Comparison of ENCODE assay signal across 10 cellular contexts in genomic region chr19:45766919-45767346, GRCh38. TPM values are rescaled to one million over a fixed set of nuclear protein-coding genes. Genes with fewer than 3 reads are reported as not detected.
DNase-seq lines count a peak whose midpoint lies in the region; ATAC-seq, FAIRE-seq and TF ChIP-seq lines count a peak whose summit lies in the region.
"Had no signal": no experiment of that assay in that cellular context is flagged by ENCODE, and none has a peak within 500 bp of the region (broad histone marks: within the 10 kb centered on the region; RNA-seq: fewer than 3 reads in every experiment).

No MANE protein-coding gene starts in this region.

- no peaks in the 10 kb centered on the region for H3K27me3 ChIP-seq in adrenal gland
- H3K27me3 ChIP-seq in gastrocnemius medialis: no peaks in the 10 kb centered on the region

- peak overlapping the region; percentile 80 for H3K9ac ChIP-seq in ES-I3 (ENCODE audit: low read depth, low read length)

- ATAC-seq in gastrocnemius medialis: no peak
- ATAC-seq in HG03571 (IDR thresholded peaks at IDR 0.05; ENCODE audit: unreplicated experiment): no peak
- ATAC-seq in GM18505 (IDR thresholded peaks at IDR 0.05; ENCODE audit: unreplicated experiment): no peak

- H3K4me3 ChIP-seq in adrenal gland (peak overlapping the region in 2 of 4 donors; percentile 76 to 86), gastrocnemius medialis (peak overlapping the region; percentile 74 to 90 (median 82))

- H3K36me3 ChIP-seq in ES-I3 (ENCODE audit: insufficient read depth, low read length): no peaks in the 10 kb centered on the region
- peaks cover 0 to 8% of the 10 kb centered on the region in 2 donors for H3K36me3 ChIP-seq in adrenal gland (replicated peaks in 1 of 2)
- no peaks in the 10 kb centered on the region for H3K36me3 ChIP-seq in gastrocnemius medialis

- H3K9me3 ChIP-seq in ES-I3 (ENCODE audit: control insufficient read depth, insufficient read depth, low read length) (no peaks in the 10 kb centered on the region), adrenal gland (replicated peaks in 1 of 3) (no peaks in the 10 kb centered on the region), gastrocnemius medialis (no peaks in the 10 kb centered on the region)

- TF ChIP-seq CTCF in adrenal gland (IDR thresholded peaks at IDR 0.05) (no peak), gastrocnemius medialis (IDR thresholded peaks at IDR 0.05 in 4 of 5, conservative IDR thresholded peaks at IDR 0.05 in 1 of 5) (no peak)

- intact Hi-C loops in adrenal gland (cut with DNase I) (loop anchor here in 1 of 2 donors (5.0 kb wide), 1 partner anchor 55 kb away; no protein-coding TSS in a partner anchor), gastrocnemius medialis (cut with DNase I; ENCODE audit: low total_unique reads) (loop anchor here (5.0 kb wide), 3 partner anchors 35 to 1020 kb away; partner anchors contain the start of genes BCL3, FBXO46, IRF2BP1 and MEIOSIN)

- DNase-seq in adrenal gland: peak in 6 of 7 donors; percentile 52 to 74 (median 58)
- DNase-seq in hepatic stellate cell (ENCODE audit: low spot score): peak; percentile 62
- DNase-seq in gastrocnemius medialis: no peak
- DNase-seq in NCI-H2227 (lab: John Stamatoyannopoulos, UW; ENCODE audit: unreplicated experiment): no peak
- DNase-seq in HTR-8/SVneo (ENCODE audit: insufficient read length, low spot score): no peak
- DNase-seq: activated T-cell treated with anti-CD3 and anti-CD28 coated beads for 4 hours, NCI-H1694 treated with DMSO at 0.1 percent for 48 hours had no signal

- WGBS in adrenal gland, 4 donors: 4 to 62% (median 18%) methylated on average over 4 to 22 of the region's 22 CpGs

- FAIRE-seq in HTR-8/SVneo (lab: Jason Lieb, UNC): no peak

- TF ChIP-seq POLR2A in adrenal gland (IDR thresholded peaks at IDR 0.05): no peak
- TF ChIP-seq POLR2A in gastrocnemius medialis (IDR thresholded peaks at IDR 0.05): no peak
- TF ChIP-seq POLR2A in GM18505 (IDR thresholded peaks at IDR 0.05; ENCODE audit: borderline replicate concordance, extremely low read depth, insufficient read depth, insufficient read length): no peak

- H3K27ac ChIP-seq in adrenal gland (peak overlapping the region; percentile 92 to 98 (median 94)), gastrocnemius medialis (peak overlapping the region; percentile 95 to 99 (median 97))

- peaks cover 25% of the 10 kb centered on the region for H3K4me1 ChIP-seq in ES-I3 (ENCODE audit: insufficient read depth, low read length)
- H3K4me1 ChIP-seq in adrenal gland (replicated peaks in 1 of 2): peaks cover 7 to 24% of the 10 kb centered on the region in 2 donors
- H3K4me1 ChIP-seq in gastrocnemius medialis: peaks cover 28 to 50% of the 10 kb centered on the region in 2 donors

- in situ Hi-C loops in gastrocnemius medialis (cut with MboI; ENCODE audit: low sequenced_read_pairs in 4 of 4): no loop called here

RNA-seq across cellular contexts. Expression of gene SIX5, which starts 2.1 kb away (rescaled TPM):
- total RNA-seq in adrenal gland: 10 to 100 TPM; 12.5 to 67.6 (median 27.1) TPM
- polyA plus RNA-seq in adrenal gland: 10 to 100 TPM in 2 of 3 donors, 1 to 10 TPM in 1; 6.2 to 69.1 (median 32.9) TPM
- total RNA-seq in gastrocnemius medialis: 10 to 100 TPM in 2 of 4 donors, 1 to 10 TPM in 2; 8.2 to 12.2 (median 10.1) TPM

RNA-seq across cellular contexts. Expression of gene DMPK, which starts 15.4 kb away (rescaled TPM):
- total RNA-seq in adrenal gland (100 to 1,000 TPM in 5 of 8 donors, 10 to 100 TPM in 3; 89.1 to 197 (median 116) TPM), gastrocnemius medialis (100 to 1,000 TPM in 2 of 4 donors, 10 to 100 TPM in 2; 93.0 to 196 (median 116) TPM)
- polyA plus RNA-seq in adrenal gland: 100 to 1,000 TPM in 2 of 3 donors, 10 to 100 TPM in 1; 76.8 to 748 (median 185) TPM

RNA-seq across cellular contexts. Expression of gene DMWD, which starts 25.7 kb away (rescaled TPM):
- total RNA-seq in adrenal gland (10 to 100 TPM; 29.2 to 59.5 (median 36.0) TPM), gastrocnemius medialis (100 to 1,000 TPM in 1 of 4 donors, 10 to 100 TPM in 3; 38.6 to 111 (median 56.4) TPM)
- 10 to 100 TPM; 14.2 to 91.5 (median 16.7) TPM for polyA plus RNA-seq in adrenal gland

RNA-seq across cellular contexts. Expression of gene MEIOSIN, which starts 33.7 kb away (rescaled TPM):
- total RNA-seq in adrenal gland (not detected), gastrocnemius medialis (not detected)
- under 1 TPM in 2 of 3 donors, not detected in 1; 0.03 to 0.05 TPM for polyA plus RNA-seq in adrenal gland

RNA-seq across cellular contexts. Expression of gene FBXO46, which starts 36.2 kb away (rescaled TPM):
- total RNA-seq in adrenal gland (10 to 100 TPM in 7 of 8 donors, 1 to 10 TPM in 1; 5.7 to 25.6 (median 12.0) TPM), gastrocnemius medialis (10 to 100 TPM in 1 of 4 donors, 1 to 10 TPM in 3; 6.6 to 14.3 (median 8.7) TPM)
- polyA plus RNA-seq in adrenal gland: 10 to 100 TPM in 1 of 3 donors, 1 to 10 TPM in 2; 3.2 to 19.5 (median 9.1) TPM

Comparison
In these comparisons a context has a peak if more than half of its experiments do, and no peak if none do; other contexts are left out.
1. DNase-seq: peak in adrenal gland (6 of 7) and hepatic stellate cell (single experiment); none in gastrocnemius medialis (0 of 2), NCI-H2227 (single experiment) and HTR-8/SVneo (single experiment).